ENCODE assay signal across 15 cellular contexts in the genomic region with DNA sequence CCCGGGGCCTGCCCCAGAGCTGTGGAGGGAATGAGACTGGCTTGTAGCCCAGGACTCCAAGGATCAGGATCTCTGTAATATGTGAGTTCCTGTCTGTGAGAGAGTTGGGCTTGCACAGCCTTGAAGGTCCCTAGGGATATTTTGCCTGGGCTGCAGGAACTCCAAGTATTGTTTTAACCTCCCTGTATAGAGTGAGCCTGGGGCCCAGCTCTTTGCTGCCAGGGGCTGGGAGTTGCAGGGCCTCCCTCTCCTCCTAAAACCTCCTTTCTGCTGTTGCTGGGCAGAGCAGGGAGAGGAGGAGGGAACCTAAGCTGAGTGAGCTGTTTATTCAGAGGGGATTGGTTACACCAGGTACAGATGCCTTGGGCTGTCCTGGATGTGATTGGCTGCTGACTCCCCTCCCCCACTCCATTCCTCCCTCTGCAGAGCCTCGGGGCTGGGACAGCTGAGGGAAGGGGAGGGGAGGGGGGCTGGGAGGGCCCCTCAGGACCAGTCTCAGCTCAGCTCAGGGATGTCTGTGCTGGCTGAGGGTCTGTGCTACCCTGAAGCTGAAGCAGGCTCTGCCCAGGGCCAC. TPM values are rescaled to one million over a fixed set of nuclear protein-coding genes. Genes with fewer than 3 reads are reported as not detected.
A peak's percentile ranks its signal among the peaks of the same experiment; 100 is the strongest.
DNase-seq lines count a peak whose midpoint lies in the region; ATAC-seq and TF ChIP-seq lines count a peak whose summit lies in the region.
"Not testable (repeated sequence)": the region's sequence is repeated elsewhere in the genome, so short reads cannot be mapped to it uniquely, and the experiment has no call there.
"Had no signal": no experiment of that assay in that cellular context is flagged by ENCODE, and none has a peak within 500 bp of the region (broad histone marks: within the 10 kb centered on the region; RNA-seq: fewer than 3 reads in every experiment).

No MANE protein-coding gene starts in this region.

- peaks cover 34% of the 10 kb centered on the region for H3K9me3 ChIP-seq in HUES48 (ENCODE audit: control insufficient read depth, insufficient read depth, low read length)
- H3K9me3 ChIP-seq in trophoblast cell (ENCODE audit: insufficient read depth, low read depth, low read length), result not testable (repeated sequence)

- not testable (repeated sequence) for H3K79me1 ChIP-seq in trophoblast cell (ENCODE audit: low read length)

- H3K23ac ChIP-seq in trophoblast cell (ENCODE audit: low read length), result not testable (repeated sequence)

- H3K79me2 ChIP-seq in trophoblast cell (ENCODE audit: control insufficient read depth, insufficient read depth, low read length, poor library complexity), result not testable (repeated sequence)

- H3K27ac ChIP-seq in HUES48 (ENCODE audit: low read depth, low read length), result peak overlapping the region; percentile 66
- H3K27ac ChIP-seq in foreskin keratinocyte, result not testable (repeated sequence)
- peak overlapping the region; percentile 94 for H3K27ac ChIP-seq in trophoblast cell (ENCODE audit: low read depth, low read length)

- CTCF ChIA-PET in AG04449 (lab: Yijun Ruan, JAX), result not testable (repeated sequence)

- H2BK5ac ChIP-seq in trophoblast cell (ENCODE audit: low read depth, low read length, poor library complexity), result peak overlapping the region; percentile 86

- H2AFZ ChIP-seq in trophoblast cell (ENCODE audit: insufficient read depth, low read length, poor library complexity), result peak overlapping the region; percentile 35

- not testable (repeated sequence) for H3K36me3 ChIP-seq in HUES48 (ENCODE audit: control insufficient read depth, insufficient read depth, low read length); trophoblast cell (ENCODE audit: control insufficient read depth in 1 of 2, insufficient read depth in 2 of 2, low read length in 2 of 2)

- H3K18ac ChIP-seq in trophoblast cell (ENCODE audit: low read length), result not testable (repeated sequence)

- DNase-seq in AG04449 (ENCODE audit: low read depth, low spot score) (peak; percentile 31), NCI-H2196 treated with DMSO at 0.1 percent for 48 hours (lab: John Stamatoyannopoulos, UW; ENCODE audit: unreplicated experiment) (peak; percentile 0), SK-N-DZ (ENCODE audit: low spot score) (peak; percentile 82), choroid plexus epithelial cell (ENCODE audit: low read depth) (peak; percentile 57), islet precursor cell (peak; percentile 76)
- DNase-seq in foreskin keratinocyte, trophoblast cell: not testable (repeated sequence)

- POLR2A ChIA-PET in AG04449 (lab: Yijun Ruan, JAX), result not testable (repeated sequence)

- not testable (repeated sequence) for H4K12ac ChIP-seq in trophoblast cell (ENCODE audit: low read depth, low read length)

- no CpG with 5 or more reads among the region's 2 CpGs for WGBS in trophoblast cell (ENCODE audit: extremely low coverage, insufficient coverage, insufficient read length)

- H2AK5ac ChIP-seq in trophoblast cell (ENCODE audit: low read length), result not testable (repeated sequence)

- not testable (repeated sequence) for TF ChIP-seq CTCF in AG04449 (IDR thresholded peaks at IDR 0.05; ENCODE audit: insufficient read depth, low read length, missing control alignments); choroid plexus epithelial cell (conservative IDR thresholded peaks at IDR 0.05; ENCODE audit: low read depth, low read length); foreskin keratinocyte (conservative IDR thresholded peaks at IDR 0.05)

- peak overlapping the region; percentile 6 for H2BK12ac ChIP-seq in trophoblast cell (ENCODE audit: low read length)

- not testable (repeated sequence) for H3K4me3 ChIP-seq in AG04449 (ENCODE audit: low read depth, low read length); HUES48 (ENCODE audit: low read depth, low read length); choroid plexus epithelial cell (ENCODE audit: low read depth, low read length); trophoblast cell (ENCODE audit: low read depth, low read length)

- H3K9ac ChIP-seq in HUES48 (ENCODE audit: low read depth, low read length); trophoblast cell (ENCODE audit: low read length): not testable (repeated sequence)

- H3K4ac ChIP-seq in trophoblast cell (ENCODE audit: low read depth, low read length), result not testable (repeated sequence)

- not testable (repeated sequence) for H3K27me3 ChIP-seq in HUES48 (ENCODE audit: control insufficient read depth, insufficient read depth, low read length); foreskin keratinocyte; trophoblast cell (ENCODE audit: insufficient read depth, low read length)

- ATAC-seq in foreskin keratinocyte, result peak; percentile 41

- not testable (repeated sequence) for H3K4me2 ChIP-seq in trophoblast cell (ENCODE audit: low read length)

- H2BK120ac ChIP-seq in trophoblast cell (ENCODE audit: insufficient read depth, low read length, poor library complexity), result peak overlapping the region; percentile 58

- not testable (repeated sequence) for H4K8ac ChIP-seq in trophoblast cell (ENCODE audit: low read depth, low read length)

- H3K4me1 ChIP-seq in HUES48 (ENCODE audit: control insufficient read depth, insufficient read depth, low read length); foreskin keratinocyte: not testable (repeated sequence)
- H3K4me1 ChIP-seq in trophoblast cell (ENCODE audit: control insufficient read depth in 1 of 2, insufficient read depth in 2 of 2, low read length in 2 of 2), result peaks cover 9 to 16% of the 10 kb centered on the region in 2 experiments

- H3K14ac ChIP-seq in trophoblast cell (ENCODE audit: low read length), result peak overlapping the region; percentile 70

- peak overlapping the region; percentile 19 for H4K91ac ChIP-seq in trophoblast cell (ENCODE audit: low read depth, low read length)

RNA-seq across cellular contexts. Expression of a gene that starts 23.6 kb away (rescaled TPM):
- not detected in 2 replicates for polyA plus RNA-seq in SK-N-DZ (2014; cell fraction: cytosol; rRNA removed)
- polyA plus RNA-seq in SK-N-DZ (2014; cell fraction: nucleus; rRNA removed), result not detected in 2 replicates
- total RNA-seq in foreskin keratinocyte, result not detected in 2 replicates
- not detected in 2 replicates for polyA plus RNA-seq in foreskin keratinocyte
- not detected in 2 replicates for polyA plus RNA-seq in trophoblast cell (2013)
- total RNA-seq: A172, ascending aorta, natural killer cell, right atrium auricular region, stomach had no signal
- polyA plus RNA-seq: CD14-positive monocyte, lung, stomach had no signal

RNA-seq across cellular contexts. Expression of a gene that starts 33.1 kb away (rescaled TPM):
- polyA plus RNA-seq in SK-N-DZ (2014; cell fraction: cytosol; rRNA removed), result 201 and 225 TPM in 2 replicates
- 161 and 227 TPM in 2 replicates for polyA plus RNA-seq in SK-N-DZ (2014; cell fraction: nucleus; rRNA removed)
- total RNA-seq in foreskin keratinocyte, result 88.6 and 119 TPM in 2 replicates
- 92.1 and 112 TPM in 2 replicates for polyA plus RNA-seq in foreskin keratinocyte
- 281 and 288 TPM in 2 replicates for polyA plus RNA-seq in trophoblast cell (2013)
